ENCODE assay signal across 16 cellular contexts in the genomic region with DNA sequence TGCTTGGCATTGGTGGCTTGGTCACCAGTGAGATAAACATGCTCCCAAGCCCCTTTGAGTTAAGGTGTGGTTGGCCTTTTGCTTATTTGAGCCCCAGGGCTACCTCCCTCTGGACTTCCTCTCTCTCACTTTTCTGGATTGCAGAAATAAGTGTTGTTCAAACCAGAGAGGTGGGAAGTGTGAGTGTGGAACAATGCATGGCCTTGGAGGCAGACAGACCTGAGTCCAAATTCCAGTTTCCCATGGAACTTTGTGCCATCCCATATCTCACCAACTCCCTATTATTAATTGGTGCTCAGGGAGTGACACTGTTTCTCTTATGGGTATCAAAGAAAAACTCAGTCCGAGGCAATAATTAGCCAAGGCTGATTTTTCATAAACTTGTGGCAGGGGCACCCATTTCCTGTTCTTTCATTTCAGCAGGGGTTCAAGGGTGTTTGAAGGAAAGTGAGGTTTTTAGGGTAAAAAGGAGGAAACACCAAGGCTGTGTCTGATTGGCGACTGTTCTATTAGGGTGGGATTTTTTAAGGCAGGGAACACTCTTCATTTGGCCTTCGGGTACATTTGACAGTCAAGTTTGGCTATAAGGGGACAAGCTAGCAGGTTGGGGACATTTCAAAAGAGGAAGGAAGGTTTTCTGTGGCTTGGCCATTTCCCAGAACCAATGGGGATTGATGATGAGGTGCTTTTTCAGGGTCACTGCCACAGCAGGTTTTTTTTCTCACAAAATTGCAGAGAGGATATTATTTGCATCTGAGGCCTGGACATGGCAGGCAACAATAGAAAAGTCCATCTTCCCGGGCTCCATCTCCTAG.
DNase-seq lines count a peak whose midpoint lies in the region; ATAC-seq lines count a peak whose summit lies in the region.
"Had no signal": no experiment of that assay in that cellular context is flagged by ENCODE, and none has a peak within 500 bp of the region (broad histone marks: within the 10 kb centered on the region; RNA-seq: fewer than 3 reads in every experiment).

No MANE protein-coding gene starts in this region.

- DNase-seq in islet precursor cell (no peak), NCI-H2171 treated with DMSO at 0.1 percent for 48 hours (lab: John Stamatoyannopoulos, UW) (no peak), kidney tubule cell (ENCODE audit: low spot score) (no peak)
- DNase-seq: activated gamma-delta T cell treated with Interleukin-2 at 50 U/mL for 16 hours, AML-193, cerebellar nuclear complex, MM.1S, NCI-H69 had no signal

- peak; percentile 69 for ATAC-seq in GM18499 (IDR thresholded peaks at IDR 0.05; ENCODE audit: insufficient read depth, unreplicated experiment)
- peak; percentile 74 for ATAC-seq in GM19395 (IDR thresholded peaks at IDR 0.05; ENCODE audit: unreplicated experiment)
- peak; percentile 70 for ATAC-seq in HG02763 (IDR thresholded peaks at IDR 0.05; ENCODE audit: unreplicated experiment)
- ATAC-seq in HG03521 (IDR thresholded peaks at IDR 0.05; ENCODE audit: unreplicated experiment): peak; percentile 53
- no peak for ATAC-seq in GM21360 (IDR thresholded peaks at IDR 0.05; ENCODE audit: unreplicated experiment)
- ATAC-seq: activated CD4-positive, CD25-positive, alpha-beta regulatory T cell treated with anti-CD3 and anti-CD28 coated beads, Interleukin-2, amount 50 U/mL, for 24 hours; natural killer cell treated with Interleukin-12 subunit alpha and Interleukin-12 subunit beta and Interleukin-15 and Interleukin-18, amount 100 ng/mL, for 72 hours; stimulated activated effector memory CD8-positive, alpha-beta T cell treated with anti-CD3 and anti-CD28 coated beads, Interleukin-12 subunit alpha, Interleukin-12 subunit beta, amount 100 ng/mL, for 72 hours had no signal
